8 cellular contexts compared by ENCODE assay signal in genomic region chr19:1255186-1256161, GRCh38. TPM values are rescaled to one million over a fixed set of nuclear protein-coding genes. Genes with fewer than 3 reads are reported as not detected.
DNase-seq lines count a peak whose midpoint lies in the region; ATAC-seq and TF ChIP-seq lines count a peak whose summit lies in the region.

No MANE protein-coding gene starts in this region.

- peak overlapping the region; percentile 96 for H3K27ac Mint-ChIP-seq in T-helper 17 cell

- H3K9me3 ChIP-seq in T-helper 17 cell (ENCODE audit: control insufficient read depth, low read length, poor library complexity, severe bottlenecking): no peaks in the 10 kb centered on the region

- DNase-seq in T-helper 17 cell (no peak), left ventricle myocardium superior (peak; percentile 41), putamen (ENCODE audit: low spot score) (peak; percentile 94), dedifferentiated amniotic fluid mesenchymal stem cell (ENCODE audit: extremely low spot score) (no peak), NCI-H2171 (lab: John Stamatoyannopoulos, UW) (no peak)
- DNase-seq in activated CD8-positive, alpha-beta memory T cell treated with anti-CD3 and anti-CD28 coated beads for 24 hours: no peak

- H3K36me3 Mint-ChIP-seq in T-helper 17 cell (ENCODE audit: low read depth): peaks cover 4% of the 10 kb centered on the region

- H3K4me3 Mint-ChIP-seq in T-helper 17 cell: peak overlapping the region; percentile 53

- peaks cover 31% of the 10 kb centered on the region for H3K4me1 Mint-ChIP-seq in T-helper 17 cell

- TF ChIP-seq CTCF in C4-2B (conservative IDR thresholded peaks at IDR 0.05): no peak

- peak overlapping the region; percentile 96; the same call in 1 of the 2 replicates for H3K27ac ChIP-seq in C4-2B

- ATAC-seq in T-helper 17 cell: no peak
- ATAC-seq in left ventricle myocardium superior: no peak
- no peak for ATAC-seq in HG02840 (IDR thresholded peaks at IDR 0.05; ENCODE audit: low FRiP score, unreplicated experiment)

- H3K27me3 Mint-ChIP-seq in T-helper 17 cell: no peaks in the 10 kb centered on the region

- intact Hi-C loops in left ventricle myocardium superior (cut with micrococcal nuclease): no loop called here

RNA-seq across cellular contexts. Expression of gene MIDN, which starts 7.1 kb away (rescaled TPM):
- total RNA-seq in T-helper 17 cell (100 to 1,000 TPM in 1 of 2 donors, 10 to 100 TPM in 1; 87.1 to 113 TPM), left ventricle myocardium superior (59.7 TPM)

RNA-seq across cellular contexts. Expression of gene CIRBP, which starts 13.7 kb away (rescaled TPM):
- total RNA-seq in T-helper 17 cell: 100 to 1,000 TPM; 460 to 474 TPM
- 248 TPM for total RNA-seq in left ventricle myocardium superior

RNA-seq across cellular contexts. Expression of gene ATP5F1D, which starts 13.9 kb away (rescaled TPM):
- 100 to 1,000 TPM; 104 to 115 TPM for total RNA-seq in T-helper 17 cell
- total RNA-seq in left ventricle myocardium superior: 686 TPM

RNA-seq across cellular contexts. Expression of gene CBARP, which starts 17.7 kb away (rescaled TPM):
- total RNA-seq in T-helper 17 cell: not detected
- total RNA-seq in left ventricle myocardium superior: 1.2 TPM

RNA-seq across cellular contexts. Expression of gene FAM174C, which starts 19.9 kb away (rescaled TPM):
- total RNA-seq in T-helper 17 cell (10 to 100 TPM; 40.6 to 43.6 TPM), left ventricle myocardium superior (13.1 TPM)

Comparison
In these comparisons a context has a peak if more than half of its experiments do, and no peak if none do; other contexts are left out.
1. DNase-seq: peak in left ventricle myocardium superior (single experiment) and putamen (single experiment); none in T-helper 17 cell (0 of 3), dedifferentiated amniotic fluid mesenchymal stem cell (single experiment), activated CD8-positive, alpha-beta memory T cell treated with anti-CD3 and anti-CD28 coated beads for 24 hours (single experiment) and NCI-H2171 (single experiment).